In genomic region chr15:40044717-40045571, GRCh38 we compare ENCODE assay signal across 8 cellular contexts. TPM values are rescaled to one million over a fixed set of nuclear protein-coding genes. Genes with fewer than 3 reads are reported as not detected.
DNase-seq lines count a peak whose midpoint lies in the region; ATAC-seq and TF ChIP-seq lines count a peak whose summit lies in the region.

No MANE protein-coding gene starts in this region.

- no TSS peak for BruUV-seq in HCT116 (replicated peaks; lab: Mats Ljungman, UMichigan)

- 11% methylated on average over 21 of the region's 22 CpGs for WGBS in SK-N-SH (ENCODE audit: low lambda C conversion rate)
- 6% methylated on average over 21 of the region's 22 CpGs for WGBS in prostate gland

- H3K27ac ChIP-seq in HCT116 (ENCODE audit: low read depth, low read length) (no peak overlapping the region), SK-N-SH (ENCODE audit: low read depth in 2 of 2, low read length in 1 of 2) (no peak overlapping the region; a peak in 2 of 4 replicates), prostate gland (peak overlapping the region; percentile 55 to 62), upper lobe of right lung (no peak overlapping the region)

- peaks cover 11% of the 10 kb centered on the region for H3F3A ChIP-seq in SK-N-SH (replicated peaks; ENCODE audit: insufficient read depth)

- H3K9me2 ChIP-seq in HCT116 (ENCODE audit: insufficient read depth) (no peaks in the 10 kb centered on the region), SK-N-SH (no peaks in the 10 kb centered on the region)

- TF ChIP-seq EP300 in SK-N-SH (IDR thresholded peaks at IDR 0.05; ENCODE audit: borderline replicate concordance in 1 of 2, low read depth in 1 of 2, low read length in 1 of 2) = no peak

- RAD21 ChIA-PET in HCT116 (lab: Charles Lee; ENCODE audit: low non-redundant PET in 1 of 2, low total read pairs in 2 of 2, uncharacterized antibody in 2 of 2, unreplicated experiment in 2 of 2) = interaction anchor here (0.9 to 1.8 kb wide), 4 partner anchors 59 to 229 kb away, joined by 3 to 12 read pairs (median 4); no protein-coding TSS in a partner anchor

- peak; percentile 88 for DNase-seq in GM10248 (ENCODE audit: extremely low spot score)
- DNase-seq in HCT116 (ENCODE audit: low read depth, low spot score) = peak; percentile 46
- DNase-seq in MG63 = peak; percentile 82
- peak; percentile 92 for DNase-seq in SK-N-SH
- DNase-seq in activated naive CD4-positive, alpha-beta T cell treated with anti-CD3 and anti-CD28 coated beads, Interleukin-2, amount 50 U/mL, for 16 hours = peak; percentile 87
- DNase-seq in cardiac septum (ENCODE audit: low spot score) = peak; percentile 93
- peak; percentile 83 for DNase-seq in prostate gland (ENCODE audit: low spot score)
- peak; percentile 93 for DNase-seq in upper lobe of right lung

- TF ChIP-seq POLR2A in HCT116 (IDR thresholded peaks at IDR 0.05; ENCODE audit: borderline replicate concordance, extremely low read depth, insufficient read depth, insufficient read length) = no peak
- no peak for TF ChIP-seq POLR2A in prostate gland (IDR thresholded peaks at IDR 0.05)

- TF ChIP-seq RAD21 in HCT116 (IDR thresholded peaks at IDR 0.05; ENCODE audit: low read depth) (peak; percentile 98), SK-N-SH (IDR thresholded peaks at IDR 0.05; ENCODE audit: low read length) (peak; percentile 97)

- H3K4me2 ChIP-seq in HCT116 (ENCODE audit: low read length) (peak overlapping the region; percentile 70), SK-N-SH (peak overlapping the region; percentile 68)

- no peaks in the 10 kb centered on the region for H3K9me3 ChIP-seq in HCT116 (ENCODE audit: control insufficient read depth in 1 of 2, insufficient read depth in 1 of 2, low read depth in 1 of 2, low read length in 2 of 2)
- no peaks in the 10 kb centered on the region for H3K9me3 ChIP-seq in MG63
- H3K9me3 ChIP-seq in SK-N-SH = no peaks in the 10 kb centered on the region
- H3K9me3 ChIP-seq in prostate gland = no peaks in the 10 kb centered on the region
- no peaks in the 10 kb centered on the region for H3K9me3 ChIP-seq in upper lobe of right lung

- ATAC-seq in HCT116 = peak; percentile 100
- peak; percentile 95 for ATAC-seq in upper lobe of right lung

- intact Hi-C loops in HCT116 (cut with micrococcal nuclease) (loop anchor here (1.0 to 10.0 kb wide), 4 partner anchors 64 to 229 kb away; partner anchors contain the start of genes BMF and BUB1B), cardiac septum (cut with DNase I) (loop anchor here (1.0 to 5.0 kb wide), 3 partner anchors 64 to 229 kb away; partner anchors contain the start of genes BMF and BUB1B), prostate gland (cut with DNase I) (loop anchor here (2.0 to 10.0 kb wide), 4 partner anchors 62 to 380 kb away; partner anchors contain the start of gene BMF), upper lobe of right lung (cut with DNase I) (loop anchor here (5.0 to 10.0 kb wide), 2 partner anchors 70 to 227 kb away; no protein-coding TSS in a partner anchor)

- H3K4me1 ChIP-seq in HCT116 (ENCODE audit: control insufficient read depth in 1 of 2, insufficient read depth in 2 of 2, low read length in 2 of 2) (peaks cover 21 to 43% of the 10 kb centered on the region in 2 experiments), SK-N-SH (ENCODE audit: control insufficient read depth in 1 of 2, insufficient read depth in 2 of 2, low read depth in 1 of 2, low read length in 1 of 2) (peaks cover 23 to 29% of the 10 kb centered on the region in 2 experiments), prostate gland (replicated peaks) (peaks cover 6% of the 10 kb centered on the region), upper lobe of right lung (peaks cover 48% of the 10 kb centered on the region)

- POLR2A ChIA-PET in GM10248 (lab: Yijun Ruan, JAX) = interaction anchor here (0.5 to 2.9 kb wide), 5 partner anchors 10 to 108 kb away, joined by 3 to 20 read pairs (median 3); no protein-coding TSS in a partner anchor
- POLR2A ChIA-PET in HCT116 (lab: Charles Lee) = interaction anchor here (0.9 kb wide), 1 partner anchor 62 kb away, joined by 3 read pairs; no protein-coding TSS in a partner anchor
- POLR2A ChIA-PET in SK-N-SH (lab: Yijun Ruan, JAX) = no interaction called here

- no peaks in the 10 kb centered on the region for H3K27me3 ChIP-seq in HCT116 (ENCODE audit: insufficient read depth, low read length)
- H3K27me3 ChIP-seq in MG63 = no peaks in the 10 kb centered on the region
- H3K27me3 ChIP-seq in SK-N-SH (ENCODE audit: insufficient read depth) = no peaks in the 10 kb centered on the region
- H3K27me3 ChIP-seq in prostate gland (replicated peaks; ENCODE audit: insufficient read depth) = no peaks in the 10 kb centered on the region
- H3K27me3 ChIP-seq in upper lobe of right lung = no peaks in the 10 kb centered on the region

- H3K4me3 ChIP-seq in HCT116 (replicated peaks in 1 of 2; ENCODE audit: low read depth in 1 of 2, low read length in 2 of 2) = peak overlapping the region; percentile 14 to 21
- H3K4me3 ChIP-seq in MG63 = 0 out of 2 replicates have a peak overlapping the region, but pooled peaks have one; percentile 14
- H3K4me3 ChIP-seq in SK-N-SH (ENCODE audit: low read depth in 2 of 2, low read length in 1 of 2) = peak overlapping the region; percentile 25 to 51; a peak in 3 of 4 replicates
- H3K4me3 ChIP-seq in prostate gland = no peak overlapping the region
- H3K4me3 ChIP-seq in upper lobe of right lung = no peak overlapping the region

- peaks cover 0 to 2% of the 10 kb centered on the region in 2 experiments; a peak in 1 of 4 replicates for H3K36me3 ChIP-seq in HCT116 (ENCODE audit: control insufficient read depth in 1 of 2, insufficient read depth in 2 of 2, low read length in 2 of 2)
- no peaks in the 10 kb centered on the region for H3K36me3 ChIP-seq in MG63
- no peaks in the 10 kb centered on the region for H3K36me3 ChIP-seq in SK-N-SH (replicated peaks in 1 of 2; ENCODE audit: control insufficient read depth in 1 of 2, insufficient read depth in 2 of 2, low read length in 1 of 2)
- no peaks in the 10 kb centered on the region for H3K36me3 ChIP-seq in prostate gland
- H3K36me3 ChIP-seq in upper lobe of right lung = no peaks in the 10 kb centered on the region

- CTCF ChIA-PET in GM10248 (lab: Yijun Ruan, JAX) = interaction anchor here (0.7 to 22.7 kb wide), 48 partner anchors 8 to 292 kb away, joined by 3 to 511 read pairs (median 4); partner anchors contain the start of genes BMF, BUB1B and PAK6
- CTCF ChIA-PET in HCT116 (lab: Charles Lee) = interaction anchor here (0.6 to 4.1 kb wide), 10 partner anchors 14 to 265 kb away, joined by 3 to 64 read pairs (median 4); no protein-coding TSS in a partner anchor
- CTCF ChIA-PET in SK-N-SH (lab: Yijun Ruan, JAX) = interaction anchor here (0.6 to 8.5 kb wide), 38 partner anchors 10 to 293 kb away, joined by 3 to 153 read pairs (median 4); partner anchors contain the start of gene BMF

- H3K79me2 ChIP-seq in HCT116 (ENCODE audit: insufficient read depth, low read length) (peaks cover 9% of the 10 kb centered on the region; the same call in 1 of the 2 replicates), SK-N-SH (ENCODE audit: insufficient read depth) (peaks cover 6% of the 10 kb centered on the region)

- H2AFZ ChIP-seq in HCT116 (ENCODE audit: low read depth, low read length, poor library complexity, severe bottlenecking) (no peak overlapping the region), SK-N-SH (ENCODE audit: low read depth) (peak overlapping the region; percentile 82; the same call in 1 of the 2 replicates)

- H4K20me1 ChIP-seq in HCT116 (ENCODE audit: insufficient read depth) (no peaks in the 10 kb centered on the region), SK-N-SH (ENCODE audit: insufficient read depth) (no peaks in the 10 kb centered on the region)

- peak overlapping the region; percentile 46 for H3K9ac ChIP-seq in HCT116 (ENCODE audit: low read length)
- no peak overlapping the region; the same call in 1 of the 2 replicates for H3K9ac ChIP-seq in SK-N-SH

- peak; percentile 99 for TF ChIP-seq CTCF in GM10248 (IDR thresholded peaks at IDR 0.05; ENCODE audit: control extremely low read depth, extremely low read depth, low read depth, missing control alignments)
- peak; percentile 84 to 97 (median 96) for TF ChIP-seq CTCF in HCT116 (IDR thresholded peaks at IDR 0.05 in 2 of 3, conservative IDR thresholded peaks at IDR 0.05 in 1 of 3; ENCODE audit: borderline replicate concordance in 1 of 3, insufficient read depth in 1 of 3, low read depth in 2 of 3, low read length in 2 of 3)
- peak; percentile 95 for TF ChIP-seq CTCF in SK-N-SH (IDR thresholded peaks at IDR 0.05)
- peak; percentile 70 to 96 (median 91) for TF ChIP-seq CTCF in prostate gland (IDR thresholded peaks at IDR 0.05)
- peak; percentile 94 for TF ChIP-seq CTCF in upper lobe of right lung (IDR thresholded peaks at IDR 0.05)

TF ChIP-seq in HCT116, 20 proteins besides CTCF, POLR2A, EP300 and RAD21 (continues in another document):
- peak; percentile 41 for TF ChIP-seq YY1 (IDR thresholded peaks at IDR 0.05; ENCODE audit: extremely low read depth, insufficient replicate concordance, low read depth, low read length)
- TF ChIP-seq TCF7L2 (IDR thresholded peaks at IDR 0.05; ENCODE audit: borderline replicate concordance, extremely low read depth, insufficient read depth, insufficient read length) = no peak
- TF ChIP-seq SRF (IDR thresholded peaks at IDR 0.05; ENCODE audit: low read depth) = no peak
- TF ChIP-seq POLR2AphosphoS5 (IDR thresholded peaks at IDR 0.05; ENCODE audit: low read depth, low read length) = peak; percentile 26; the same call in 1 of the 2 replicates
- TF ChIP-seq CEBPB (IDR thresholded peaks at IDR 0.05; ENCODE audit: low read depth) = no peak

TF ChIP-seq in SK-N-SH, 30 proteins besides CTCF, POLR2A, EP300 and RAD21 (continues in another document):
- TF ChIP-seq ELF1 (IDR thresholded peaks at IDR 0.05) (no peak), RCOR1 (IDR thresholded peaks at IDR 0.05; ENCODE audit: low read length) (peak; percentile 72), FOSL2 (IDR thresholded peaks at IDR 0.05; ENCODE audit: borderline replicate concordance, low read depth) (no peak), MEF2A (IDR thresholded peaks at IDR 0.05; ENCODE audit: borderline replicate concordance, low read depth) (no peak)

RNA-seq across cellular contexts. Expression of gene SRP14, which starts 6.0 kb away (rescaled TPM):
- total RNA-seq in HCT116 (2021; ENCODE audit: unreplicated experiment) (168 TPM), cardiac septum (168 TPM), prostate gland (100 to 1,000 TPM; 366 to 428 TPM), upper lobe of right lung (132 TPM)
- polyA plus RNA-seq in HCT116 (2012) = 166 and 208 TPM in 2 replicates
- 134 and 205 TPM in 2 replicates for total RNA-seq in MG63 (2014; rRNA removed; shearing (Covaris generic); ENCODE audit: low replicate concordance)
- polyA plus RNA-seq in SK-N-SH (2012; rRNA removed) = 489 and 501 TPM in 2 replicates
- polyA plus RNA-seq in SK-N-SH (2012; cell fraction: cytosol; rRNA removed) = 524 and 758 TPM in 2 replicates
- polyA plus RNA-seq in SK-N-SH (2012; cell fraction: nucleus; rRNA removed) = 94.9 and 167 TPM in 2 replicates

Comparison
In these comparisons a context has a peak if more than half of its experiments do, and no peak if none do; other contexts are left out.
1. H3K27ac ChIP-seq: peak in prostate gland (2 of 2); none in HCT116 (single experiment), SK-N-SH (0 of 2) and upper lobe of right lung (single experiment).
2. H3K4me3 ChIP-seq: peak in HCT116 (2 of 2), MG63 (single experiment) and SK-N-SH (2 of 2); none in prostate gland (0 of 2) and upper lobe of right lung (single experiment).
3. Peak in every context shown above with its lines, with median percentiles within 50 percentile points of each other: DNase-seq and CTCF ChIP-seq.